Comparison of ENCODE assay signal across 21 cellular contexts in the genomic region with DNA sequence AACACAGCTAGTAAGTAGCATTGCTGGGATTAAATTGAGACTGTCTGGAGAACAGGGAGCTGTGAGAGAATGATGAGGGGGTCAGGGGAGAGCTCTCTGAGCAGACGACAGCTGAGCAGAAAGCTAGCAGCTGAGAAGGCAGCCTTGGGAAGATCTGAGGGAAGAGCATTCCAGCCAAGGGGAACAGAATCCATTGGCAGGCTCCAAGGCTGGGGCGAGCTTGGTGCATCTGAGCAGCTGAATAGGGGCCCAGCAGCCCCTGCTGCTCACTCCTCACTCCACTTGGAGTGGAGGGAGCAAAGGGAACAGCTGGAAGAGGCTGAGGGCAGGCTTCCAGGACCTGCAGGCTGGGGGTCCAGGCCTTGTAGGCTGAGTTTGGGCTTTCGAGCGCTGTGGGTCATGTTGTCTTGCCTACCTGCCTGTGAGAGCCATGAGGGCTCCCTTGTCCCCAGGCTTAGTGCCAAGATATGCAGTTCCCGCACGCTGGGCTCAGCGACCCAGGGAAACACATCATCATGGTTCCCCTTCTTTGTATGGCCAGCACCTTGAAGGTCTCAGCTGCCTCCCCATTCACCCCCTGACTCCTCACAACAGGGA. TPM values are rescaled to one million over a fixed set of nuclear protein-coding genes. Genes with fewer than 3 reads are reported as not detected.
DNase-seq lines count a peak whose midpoint lies in the region; ATAC-seq, FAIRE-seq and TF ChIP-seq lines count a peak whose summit lies in the region.
"Had no signal": no experiment of that assay in that cellular context is flagged by ENCODE, and none has a peak within 500 bp of the region (broad histone marks: within the 10 kb centered on the region; RNA-seq: fewer than 3 reads in every experiment).

No MANE protein-coding gene starts in this region.

- no peaks in the 10 kb centered on the region for H3K9me3 ChIP-seq in sigmoid colon

- TF ChIP-seq POLR2A in sigmoid colon (IDR thresholded peaks at IDR 0.05): no peak

- no peak for TF ChIP-seq CTCF in GM23338 (conservative IDR thresholded peaks at IDR 0.05; ENCODE audit: low read depth in 2 of 2)
- TF ChIP-seq CTCF in sigmoid colon (IDR thresholded peaks at IDR 0.05): no peak

- no peak for FAIRE-seq in RCC 7860 (lab: Jason Lieb, UNC)

- peak; percentile 43; the same call in 2 of the 3 replicates for ATAC-seq in GM23338
- peak; percentile 38 for ATAC-seq in left ventricle myocardium superior
- no peak for ATAC-seq in HG02885 (IDR thresholded peaks at IDR 0.05; ENCODE audit: poor library complexity, unreplicated experiment)
- ATAC-seq: effector memory CD8-positive, alpha-beta T cell had no signal

- no peak overlapping the region for H3K4me2 ChIP-seq in GM23338

- no peaks in the 10 kb centered on the region for H4K20me1 ChIP-seq in GM23338 (replicated peaks; ENCODE audit: insufficient read depth)

- no peaks in the 10 kb centered on the region for H3K79me2 ChIP-seq in GM23338 (replicated peaks; ENCODE audit: insufficient read depth)

- no peak overlapping the region for H3K27ac Mint-ChIP-seq in GM23338
- H3K27ac Mint-ChIP-seq: CD8-positive, alpha-beta memory T cell; effector memory CD8-positive, alpha-beta T cell; stimulated activated naive CD8-positive, alpha-beta T cell treated with anti-CD3 and anti-CD28 coated beads, Interleukin-15, Interleukin-2, amounts not matched to agents 100 ng/mL and 50 ng/mL, for 24 hours had no signal

- H3K9me3 Mint-ChIP-seq in GM23338: peaks cover 16% of the 10 kb centered on the region; the same call in 2 of the 3 replicates
- H3K9me3 Mint-ChIP-seq: effector memory CD8-positive, alpha-beta T cell had no signal

- DNase-seq in GM23338 (ENCODE audit: low spot score) (no peak), RPMI8226 (peak; percentile 7), left ventricle myocardium superior (no peak), sigmoid colon (no peak), RCC 7860 (ENCODE audit: low spot score) (no peak), anterior cingulate cortex (lab: John Stamatoyannopoulos, UW) (no peak)
- DNase-seq in stimulated activated CD4-positive, alpha-beta T cell treated with anti-CD3 and anti-CD28 coated beads, Interleukin-4, amount 100 ng/mL, for 24 hours: no peak
- DNase-seq: activated CD4-positive, alpha-beta T cell treated with anti-CD3 and anti-CD28 coated beads for 1 hour; cerebellar nuclear complex; effector memory CD8-positive, alpha-beta T cell; GM23248; midbrain; NCI-H1105; NCI-H2107; NCI-H524 treated with DMSO at 0.1 percent for 48 hours; retina had no signal

- H3K27ac ChIP-seq in GM23338 (ENCODE audit: low read depth) (no peak overlapping the region), sigmoid colon (peak overlapping the region; percentile 19 to 67 (median 58))
- H3K27ac ChIP-seq: GM23248, SK-N-MC had no signal

- H3K4me1 ChIP-seq in GM23338 (ENCODE audit: insufficient read depth): no peaks in the 10 kb centered on the region
- H3K4me1 ChIP-seq in sigmoid colon: peaks cover 0 to 33% (median 28%) of the 10 kb centered on the region in 4 donors

- H3K4me3 ChIP-seq in GM23338 (no peak overlapping the region), sigmoid colon (no peak overlapping the region)
- H3K4me3 ChIP-seq: GM23248 had no signal

- no peak for TF ChIP-seq EP300 in sigmoid colon (IDR thresholded peaks at IDR 0.05)

- H3K36me3 ChIP-seq in GM23338 (ENCODE audit: insufficient read depth): no peaks in the 10 kb centered on the region; the same call in 1 of the 2 replicates
- H3K36me3 ChIP-seq in sigmoid colon: no peaks in the 10 kb centered on the region

- H3K27me3 ChIP-seq in GM23338 (ENCODE audit: insufficient read depth) (no peaks in the 10 kb centered on the region), sigmoid colon (no peaks in the 10 kb centered on the region)

- no peaks in the 10 kb centered on the region for H3K9me2 ChIP-seq in GM23338 (ENCODE audit: insufficient read depth)

- H3K4me3 Mint-ChIP-seq in GM23338: no peak overlapping the region
- H3K4me3 Mint-ChIP-seq: CD8-positive, alpha-beta memory T cell; effector memory CD8-positive, alpha-beta T cell; stimulated activated naive CD8-positive, alpha-beta T cell treated with anti-CD3 and anti-CD28 coated beads, Interleukin-15, Interleukin-2, amounts not matched to agents 100 ng/mL and 50 ng/mL, for 24 hours had no signal

- H3K4me1 Mint-ChIP-seq in GM23338: no peaks in the 10 kb centered on the region
- H3K4me1 Mint-ChIP-seq: CD8-positive, alpha-beta memory T cell had no signal

- peaks cover 5% of the 10 kb centered on the region; the same call in 2 of the 3 replicates for H3K36me3 Mint-ChIP-seq in GM23338 (ENCODE audit: low read depth)
- H3K36me3 Mint-ChIP-seq: CD8-positive, alpha-beta memory T cell had no signal

- H3F3A ChIP-seq in GM23338 (replicated peaks; ENCODE audit: low read depth): no peaks in the 10 kb centered on the region

- no peaks in the 10 kb centered on the region for H3K27me3 Mint-ChIP-seq in GM23338 (ENCODE audit: insufficient read depth, low read depth, poor library complexity)

- WGBS in sigmoid colon, 2 donors: 84 to 87% methylated on average over 7 of the region's 7 CpGs

- no peak overlapping the region for H2AFZ ChIP-seq in GM23338
- H2AFZ ChIP-seq: GM23248 had no signal

- intact Hi-C loops in left ventricle myocardium superior (cut with micrococcal nuclease) (no loop called here), sigmoid colon (cut with DNase I) (no loop called here)

TF ChIP-seq in GM23338, 12 proteins besides CTCF, POLR2A, EP300 and RAD21 (continues in another document):
- TF ChIP-seq JUNB (IDR thresholded peaks at IDR 0.05; ENCODE audit: unreplicated experiment) (no peak), STAT1 (IDR thresholded peaks at IDR 0.05; ENCODE audit: unreplicated experiment) (no peak), EZH2phosphoT487 (IDR thresholded peaks at IDR 0.05; ENCODE audit: unreplicated experiment) (no peak), EZH2 (IDR thresholded peaks at IDR 0.05; ENCODE audit: low read depth, unreplicated experiment) (no peak)
- TF ChIP-seq, protein P1, sequence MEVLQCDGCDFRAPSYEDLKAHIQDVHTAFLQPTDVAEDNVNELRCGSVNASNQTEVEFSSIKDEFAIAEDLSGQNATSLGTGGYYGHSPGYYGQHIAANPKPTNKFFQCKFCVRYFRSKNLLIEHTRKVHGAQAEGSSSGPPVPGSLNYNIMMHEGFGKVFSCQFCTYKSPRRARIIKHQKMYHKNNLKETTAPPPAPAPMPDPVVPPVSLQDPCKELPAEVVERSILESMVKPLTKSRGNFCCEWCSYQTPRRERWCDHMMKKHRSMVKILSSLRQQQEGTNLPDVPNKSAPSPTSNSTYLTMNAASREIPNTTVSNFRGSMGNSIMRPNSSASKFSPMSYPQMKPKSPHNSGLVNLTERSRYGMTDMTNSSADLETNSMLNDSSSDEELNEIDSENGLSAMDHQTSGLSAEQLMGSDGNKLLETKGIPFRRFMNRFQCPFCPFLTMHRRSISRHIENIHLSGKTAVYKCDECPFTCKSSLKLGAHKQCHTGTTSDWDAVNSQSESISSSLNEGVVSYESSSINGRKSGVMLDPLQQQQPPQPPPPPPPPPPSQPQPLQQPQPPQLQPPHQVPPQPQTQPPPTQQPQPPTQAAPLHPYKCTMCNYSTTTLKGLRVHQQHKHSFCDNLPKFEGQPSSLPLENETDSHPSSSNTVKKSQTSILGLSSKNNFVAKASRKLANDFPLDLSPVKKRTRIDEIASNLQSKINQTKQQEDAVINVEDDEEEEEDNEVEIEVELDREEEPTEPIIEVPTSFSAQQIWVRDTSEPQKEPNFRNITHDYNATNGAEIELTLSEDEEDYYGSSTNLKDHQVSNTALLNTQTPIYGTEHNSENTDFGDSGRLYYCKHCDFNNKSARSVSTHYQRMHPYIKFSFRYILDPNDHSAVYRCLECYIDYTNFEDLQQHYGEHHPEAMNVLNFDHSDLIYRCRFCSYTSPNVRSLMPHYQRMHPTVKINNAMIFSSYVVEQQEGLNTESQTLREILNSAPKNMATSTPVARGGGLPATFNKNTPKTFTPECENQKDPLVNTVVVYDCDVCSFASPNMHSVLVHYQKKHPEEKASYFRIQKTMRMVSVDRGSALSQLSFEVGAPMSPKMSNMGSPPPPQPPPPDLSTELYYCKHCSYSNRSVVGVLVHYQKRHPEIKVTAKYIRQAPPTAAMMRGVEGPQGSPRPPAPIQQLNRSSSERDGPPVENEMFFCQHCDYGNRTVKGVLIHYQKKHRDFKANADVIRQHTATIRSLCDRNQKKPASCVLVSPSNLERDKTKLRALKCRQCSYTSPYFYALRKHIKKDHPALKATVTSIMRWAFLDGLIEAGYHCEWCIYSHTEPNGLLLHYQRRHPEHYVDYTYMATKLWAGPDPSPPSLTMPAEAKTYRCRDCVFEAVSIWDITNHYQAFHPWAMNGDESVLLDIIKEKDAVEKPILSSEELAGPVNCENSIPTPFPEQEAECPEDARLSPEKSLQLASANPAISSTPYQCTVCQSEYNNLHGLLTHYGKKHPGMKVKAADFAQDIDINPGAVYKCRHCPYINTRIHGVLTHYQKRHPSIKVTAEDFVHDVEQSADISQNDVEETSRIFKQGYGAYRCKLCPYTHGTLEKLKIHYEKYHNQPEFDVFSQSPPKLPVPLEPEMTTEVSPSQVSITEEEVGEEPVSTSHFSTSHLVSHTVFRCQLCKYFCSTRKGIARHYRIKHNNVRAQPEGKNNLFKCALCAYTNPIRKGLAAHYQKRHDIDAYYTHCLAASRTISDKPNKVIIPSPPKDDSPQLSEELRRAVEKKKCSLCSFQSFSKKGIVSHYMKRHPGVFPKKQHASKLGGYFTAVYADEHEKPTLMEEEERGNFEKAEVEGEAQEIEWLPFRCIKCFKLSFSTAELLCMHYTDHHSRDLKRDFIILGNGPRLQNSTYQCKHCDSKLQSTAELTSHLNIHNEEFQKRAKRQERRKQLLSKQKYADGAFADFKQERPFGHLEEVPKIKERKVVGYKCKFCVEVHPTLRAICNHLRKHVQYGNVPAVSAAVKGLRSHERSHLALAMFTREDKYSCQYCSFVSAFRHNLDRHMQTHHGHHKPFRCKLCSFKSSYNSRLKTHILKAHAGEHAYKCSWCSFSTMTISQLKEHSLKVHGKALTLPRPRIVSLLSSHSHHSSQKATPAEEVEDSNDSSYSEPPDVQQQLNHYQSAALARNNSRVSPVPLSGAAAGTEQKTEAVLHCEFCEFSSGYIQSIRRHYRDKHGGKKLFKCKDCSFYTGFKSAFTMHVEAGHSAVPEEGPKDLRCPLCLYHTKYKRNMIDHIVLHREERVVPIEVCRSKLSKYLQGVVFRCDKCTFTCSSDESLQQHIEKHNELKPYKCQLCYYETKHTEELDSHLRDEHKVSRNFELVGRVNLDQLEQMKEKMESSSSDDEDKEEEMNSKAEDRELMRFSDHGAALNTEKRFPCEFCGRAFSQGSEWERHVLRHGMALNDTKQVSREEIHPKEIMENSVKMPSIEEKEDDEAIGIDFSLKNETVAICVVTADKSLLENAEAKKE (CRISPR knock-in tag; IDR thresholded peaks at IDR 0.05): no peak

RNA-seq across cellular contexts. Expression of a gene that starts 10.5 kb away (rescaled TPM):
- 2.7 and 3.7 TPM in 2 replicates for total RNA-seq in GM23338 (2014; rRNA removed; shearing (Covaris generic))
- 1.6 and 2.0 TPM in 2 replicates for polyA plus RNA-seq in GM23338 (2016; fragmentation: Nextera tagmentation; extraction: Ambion mirVana)
- 48.9 TPM for total RNA-seq in left ventricle myocardium superior
- total RNA-seq in sigmoid colon: 10 to 100 TPM in 3 of 4 donors, 1 to 10 TPM in 1; 8.9 to 30.5 (median 19.8) TPM
- 10 to 100 TPM; 21.0 to 40.9 (median 31.9) TPM for polyA plus RNA-seq in sigmoid colon
- total RNA-seq: OCI-LY7 had no signal
